In genomic region chr10:89554433-89554832, GRCh38 we compare ENCODE assay signal across 21 cellular contexts. TPM values are rescaled to one million over a fixed set of nuclear protein-coding genes. Genes with fewer than 3 reads are reported as not detected.
DNase-seq lines count a peak whose midpoint lies in the region; ATAC-seq, FAIRE-seq and TF ChIP-seq lines count a peak whose summit lies in the region.
"Had no signal": no experiment of that assay in that cellular context is flagged by ENCODE, and none has a peak within 500 bp of the region (broad histone marks: within the 10 kb centered on the region; RNA-seq: fewer than 3 reads in every experiment).

No MANE protein-coding gene starts in this region.

- WGBS in upper lobe of left lung, 2 donors, result 77 to 86% methylated on average over 1 of the region's 1 CpG

- H3F3A ChIP-seq in PC-9 (ENCODE audit: insufficient read depth, low read depth), result peaks cover 13% of the 10 kb centered on the region

- H2AFZ ChIP-seq in PC-9, result no peak overlapping the region
- H2AFZ ChIP-seq in keratinocyte (ENCODE audit: control insufficient read depth, low read length), result no peak overlapping the region

- no peaks in the 10 kb centered on the region for H3K36me3 Mint-ChIP-seq in activated CD4-positive, alpha-beta T cell treated with anti-CD3 and anti-CD28 coated beads, Interleukin-2, amount 10 ng/mL, durations not matched to agents 24 days and 14 days (ENCODE audit: low read depth)
- H3K36me3 Mint-ChIP-seq in activated CD4-positive, alpha-beta T cell treated with anti-CD3 and anti-CD28 coated beads, Interleukin-2, amount 10 ng/mL, durations not matched to agents 7 days and 5 days (ENCODE audit: low read depth), result no peaks in the 10 kb centered on the region
- no peaks in the 10 kb centered on the region for H3K36me3 Mint-ChIP-seq in activated naive CD4-positive, alpha-beta T cell treated with anti-CD3 and anti-CD28 coated beads, Interleukin-2, amount 10 ng/mL, durations not matched to agents 7 days and 5 days

- no peak for TF ChIP-seq POLR2A in upper lobe of left lung (IDR thresholded peaks at IDR 0.05)

- POLR2A ChIA-PET in activated CD4-positive, alpha-beta T cell treated with anti-CD3 and anti-CD28 coated beads, Interleukin-2, amount 10 ng/mL, durations not matched to agents 7 days and 5 days (lab: Charles Lee), result no interaction called here
- POLR2A ChIA-PET in PC-9 (lab: Charles Lee; ENCODE audit: unreplicated experiment), result no interaction called here

- intact Hi-C loops in activated CD4-positive, alpha-beta T cell treated with anti-CD3 and anti-CD28 coated beads, Interleukin-2, amount 10 ng/mL, durations not matched to agents 24 days and 14 days (cut with micrococcal nuclease), result no loop called here
- intact Hi-C loops in PC-9 (cut with micrococcal nuclease; ENCODE audit: unreplicated experiment), result no loop called here

- H3K4me3 ChIP-seq in PC-9, result no peak overlapping the region
- no peak overlapping the region for H3K4me3 ChIP-seq in keratinocyte (ENCODE audit: control insufficient read depth in 2 of 3, extremely low read depth in 1 of 3, insufficient read depth in 2 of 3, low read depth in 1 of 3, low read length in 3 of 3)
- H3K4me3 ChIP-seq in upper lobe of left lung, result no peak overlapping the region
- H3K4me3 ChIP-seq: K562, MG63, Peyer's patch, SJSA1 had no signal

- CTCF ChIA-PET in activated CD4-positive, alpha-beta T cell treated with anti-CD3 and anti-CD28 coated beads, Interleukin-2, amount 10 ng/mL, durations not matched to agents 7 days and 5 days (lab: Charles Lee), result no interaction called here
- CTCF ChIA-PET in PC-9 (lab: Charles Lee), result interaction anchor here (0.6 to 0.8 kb wide), 2 partner anchors 88 to 325 kb away, joined by 4 to 7 read pairs; no protein-coding TSS in a partner anchor
- CTCF ChIA-PET in activated naive CD4-positive, alpha-beta T cell treated with anti-CD3 and anti-CD28 coated beads, Interleukin-2, amount 10 ng/mL, durations not matched to agents 7 days and 5 days (lab: Charles Lee), result interaction anchor here (0.8 kb wide), 1 partner anchor 163 kb away, joined by 3 read pairs; no protein-coding TSS in a partner anchor

- no peak for ATAC-seq in upper lobe of left lung (ENCODE audit: low FRiP score in 2 of 2)
- ATAC-seq: K562 had no signal

- H3K9me3 Mint-ChIP-seq in activated CD4-positive, alpha-beta T cell treated with anti-CD3 and anti-CD28 coated beads, Interleukin-2, amount 10 ng/mL, durations not matched to agents 24 days and 14 days, result no peaks in the 10 kb centered on the region
- H3K9me3 Mint-ChIP-seq in activated CD4-positive, alpha-beta T cell treated with anti-CD3 and anti-CD28 coated beads, Interleukin-2, amount 10 ng/mL, durations not matched to agents 7 days and 5 days, result no peaks in the 10 kb centered on the region
- H3K9me3 Mint-ChIP-seq in activated naive CD4-positive, alpha-beta T cell treated with anti-CD3 and anti-CD28 coated beads, Interleukin-2, amount 10 ng/mL, durations not matched to agents 7 days and 5 days, result no peaks in the 10 kb centered on the region
- H3K9me3 Mint-ChIP-seq: CD8-positive, alpha-beta memory T cell had no signal

- H3K27me3 ChIP-seq in PC-9 (ENCODE audit: insufficient read depth, low read depth) (no peaks in the 10 kb centered on the region), keratinocyte (ENCODE audit: control insufficient read depth, extremely low read depth, insufficient read depth, low read length) (no peaks in the 10 kb centered on the region), upper lobe of left lung (no peaks in the 10 kb centered on the region)
- H3K27me3 ChIP-seq: MG63, Peyer's patch, SJSA1 had no signal

- H3K9ac ChIP-seq in keratinocyte (ENCODE audit: control insufficient read depth, extremely low read depth, insufficient read depth, low read length), result no peak overlapping the region

- H3K27me3 Mint-ChIP-seq in activated CD4-positive, alpha-beta T cell treated with anti-CD3 and anti-CD28 coated beads, Interleukin-2, amount 10 ng/mL, durations not matched to agents 24 days and 14 days, result peaks cover 15% of the 10 kb centered on the region
- H3K27me3 Mint-ChIP-seq in activated CD4-positive, alpha-beta T cell treated with anti-CD3 and anti-CD28 coated beads, Interleukin-2, amount 10 ng/mL, durations not matched to agents 7 days and 5 days, result peaks cover 7% of the 10 kb centered on the region
- peaks cover 8% of the 10 kb centered on the region for H3K27me3 Mint-ChIP-seq in activated naive CD4-positive, alpha-beta T cell treated with anti-CD3 and anti-CD28 coated beads, Interleukin-2, amount 10 ng/mL, durations not matched to agents 7 days and 5 days

- H3K9me2 ChIP-seq in PC-9 (ENCODE audit: insufficient read depth), result no peaks in the 10 kb centered on the region

- H3K36me3 ChIP-seq in PC-9 (ENCODE audit: low read depth) (no peaks in the 10 kb centered on the region), keratinocyte (ENCODE audit: control insufficient read depth in 2 of 2, extremely low read depth in 1 of 2, insufficient read depth in 2 of 2, low read length in 2 of 2) (no peaks in the 10 kb centered on the region), upper lobe of left lung (no peaks in the 10 kb centered on the region)
- H3K36me3 ChIP-seq: MG63, Peyer's patch, SJSA1 had no signal

- TF ChIP-seq EP300 in upper lobe of left lung (IDR thresholded peaks at IDR 0.05), result no peak

- no TSS peak for BruUV-seq in PC-9 (replicated peaks; lab: Mats Ljungman, UMichigan)

- H3K79me2 ChIP-seq in PC-9 (ENCODE audit: low read depth) (no peaks in the 10 kb centered on the region), keratinocyte (ENCODE audit: control insufficient read depth, insufficient read depth, low read length) (no peaks in the 10 kb centered on the region)

- TF ChIP-seq CTCF in PC-9 (conservative IDR thresholded peaks at IDR 0.05) (no peak), keratinocyte (optimal IDR thresholded peaks at IDR 0.05 in 1 of 3, IDR thresholded peaks at IDR 0.05 in 1 of 3, conservative IDR thresholded peaks at IDR 0.05 in 1 of 3; ENCODE audit: extremely low read depth in 1 of 3, insufficient read depth in 2 of 3, low read length in 3 of 3) (no peak), upper lobe of left lung (IDR thresholded peaks at IDR 0.05) (no peak)

- H4K20me1 ChIP-seq in PC-9 (ENCODE audit: insufficient read depth) (no peaks in the 10 kb centered on the region), keratinocyte (ENCODE audit: control insufficient read depth, extremely low read depth, insufficient read depth, low read length) (no peaks in the 10 kb centered on the region)

- FAIRE-seq in keratinocyte (lab: Jason Lieb, UNC), result peak; percentile 23
- FAIRE-seq: K562 had no signal

- no peaks in the 10 kb centered on the region for H3K9me3 ChIP-seq in PC-9 (ENCODE audit: insufficient read depth, low read depth)
- H3K9me3 ChIP-seq in keratinocyte (ENCODE audit: control insufficient read depth, low read depth, low read length), result no peaks in the 10 kb centered on the region
- no peaks in the 10 kb centered on the region for H3K9me3 ChIP-seq in upper lobe of left lung
- H3K9me3 ChIP-seq: Peyer's patch, SJSA1 had no signal

- dilution Hi-C loops in keratinocyte (cut with MboI; ENCODE audit: extremely low pct_ligation_motif_present, low sequenced_read_pairs), result no loop called here

- H3K27ac ChIP-seq in PC-9, result 0 out of 2 replicates have a peak overlapping the region, but pooled peaks have one; percentile 87
- no peak overlapping the region for H3K27ac ChIP-seq in keratinocyte (ENCODE audit: control insufficient read depth, insufficient read depth, low read length)
- H3K27ac ChIP-seq in upper lobe of left lung, result no peak overlapping the region
- H3K27ac ChIP-seq: C4-2B, Peyer's patch had no signal

- H3K4me1 ChIP-seq in PC-9 (replicated peaks; ENCODE audit: insufficient read depth) (peaks cover 23% of the 10 kb centered on the region), keratinocyte (ENCODE audit: control insufficient read depth, extremely low read depth, insufficient read depth, low read length) (peaks cover 16% of the 10 kb centered on the region), upper lobe of left lung (no peaks in the 10 kb centered on the region)
- H3K4me1 ChIP-seq: Peyer's patch had no signal

- peak; percentile 15 for DNase-seq in activated CD4-positive, alpha-beta T cell treated with anti-CD3 and anti-CD28 coated beads, Interleukin-2, amount 10 ng/mL, durations not matched to agents 24 days and 14 days
- DNase-seq in activated CD4-positive, alpha-beta T cell treated with anti-CD3 and anti-CD28 coated beads, Interleukin-2, amount 10 ng/mL, durations not matched to agents 7 days and 5 days, result no peak
- DNase-seq in PC-9 (no peak), keratinocyte (ENCODE audit: low read depth, low spot score) (no peak), NCI-H345 treated with DMSO at 0.1 percent for 48 hours (lab: John Stamatoyannopoulos, UW; ENCODE audit: unreplicated experiment) (no peak), upper lobe of left lung (no peak), NCI-H2107 (lab: John Stamatoyannopoulos, UW) (no peak)
- no peak for DNase-seq in activated naive CD4-positive, alpha-beta T cell treated with anti-CD3 and anti-CD28 coated beads, Interleukin-2, amount 10 ng/mL, durations not matched to agents 7 days and 5 days
- DNase-seq: CD8-positive, alpha-beta memory T cell; DMS79 treated with DMSO at 0.1 percent for 48 hours; H9; MG63; NCI-H1417; NCI-H1694 treated with DMSO at 0.1 percent for 48 hours; NCI-H510A; NCI-H774; NK-92 treated with Interleukin-12 subunit alpha and Interleukin-12 subunit beta, amount 100 ng/mL, for 24 hours; Peyer's patch had no signal

- no peak overlapping the region for H3K27ac Mint-ChIP-seq in activated CD4-positive, alpha-beta T cell treated with anti-CD3 and anti-CD28 coated beads, Interleukin-2, amount 10 ng/mL, durations not matched to agents 24 days and 14 days
- no peak overlapping the region for H3K27ac Mint-ChIP-seq in activated CD4-positive, alpha-beta T cell treated with anti-CD3 and anti-CD28 coated beads, Interleukin-2, amount 10 ng/mL, durations not matched to agents 7 days and 5 days
- no peak overlapping the region for H3K27ac Mint-ChIP-seq in activated naive CD4-positive, alpha-beta T cell treated with anti-CD3 and anti-CD28 coated beads, Interleukin-2, amount 10 ng/mL, durations not matched to agents 7 days and 5 days
- H3K27ac Mint-ChIP-seq: CD8-positive, alpha-beta memory T cell; H9 had no signal

- no peaks in the 10 kb centered on the region for H3K4me1 Mint-ChIP-seq in activated CD4-positive, alpha-beta T cell treated with anti-CD3 and anti-CD28 coated beads, Interleukin-2, amount 10 ng/mL, durations not matched to agents 24 days and 14 days
- no peaks in the 10 kb centered on the region for H3K4me1 Mint-ChIP-seq in activated CD4-positive, alpha-beta T cell treated with anti-CD3 and anti-CD28 coated beads, Interleukin-2, amount 10 ng/mL, durations not matched to agents 7 days and 5 days
- H3K4me1 Mint-ChIP-seq in activated naive CD4-positive, alpha-beta T cell treated with anti-CD3 and anti-CD28 coated beads, Interleukin-2, amount 10 ng/mL, durations not matched to agents 7 days and 5 days, result no peaks in the 10 kb centered on the region
- H3K4me1 Mint-ChIP-seq: CD8-positive, alpha-beta memory T cell had no signal

- H3K4me2 ChIP-seq in PC-9 (no peak overlapping the region), keratinocyte (ENCODE audit: control insufficient read depth, extremely low read depth, insufficient read depth, low read depth, low read length) (no peak overlapping the region)

- H3K9me1 ChIP-seq in keratinocyte (ENCODE audit: control insufficient read depth, extremely low read depth, insufficient read depth, low read length), result no peaks in the 10 kb centered on the region

- H3K4me3 Mint-ChIP-seq in activated CD4-positive, alpha-beta T cell treated with anti-CD3 and anti-CD28 coated beads, Interleukin-2, amount 10 ng/mL, durations not matched to agents 24 days and 14 days, result no peak overlapping the region
- H3K4me3 Mint-ChIP-seq in activated CD4-positive, alpha-beta T cell treated with anti-CD3 and anti-CD28 coated beads, Interleukin-2, amount 10 ng/mL, durations not matched to agents 7 days and 5 days, result no peak overlapping the region
- H3K4me3 Mint-ChIP-seq in activated naive CD4-positive, alpha-beta T cell treated with anti-CD3 and anti-CD28 coated beads, Interleukin-2, amount 10 ng/mL, durations not matched to agents 7 days and 5 days, result no peak overlapping the region
- H3K4me3 Mint-ChIP-seq: CD8-positive, alpha-beta memory T cell; H9 had no signal

RNA-seq across cellular contexts. Expression of gene SLC16A12, which starts 19.0 kb away (rescaled TPM):
- total RNA-seq in activated CD4-positive, alpha-beta T cell treated with anti-CD3 and anti-CD28 coated beads, Interleukin-2, amount 10 ng/mL, durations not matched to agents 24 days and 14 days, result not detected in 2 replicates
- total RNA-seq in activated CD4-positive, alpha-beta T cell treated with anti-CD3 and anti-CD28 coated beads, Interleukin-2, amount 10 ng/mL, durations not matched to agents 7 days and 5 days, result not detected
- total RNA-seq in PC-9 (2021) (0.65 and 0.74 TPM in 2 replicates), upper lobe of left lung (1 to 10 TPM; 1.3 to 4.4 (median 3.5) TPM)
- 0.09 to 0.10 TPM (median 0.10 TPM) in 3 replicates for polyA plus RNA-seq in keratinocyte
- not detected for polyA plus RNA-seq in keratinocyte (2011; ENCODE audit: low read depth)
- polyA plus RNA-seq in keratinocyte (2011; cell fraction: cytosol; rRNA removed), result 0.03 and 0.05 TPM in 2 replicates
- 0.10 and 0.17 TPM in 2 replicates for polyA plus RNA-seq in keratinocyte (2011; cell fraction: nucleus; rRNA removed)
- polyA plus RNA-seq in keratinocyte (2012; ENCODE audit: low replicate concordance), result 0.02 TPM in 1 of 2 replicates, not detected in the other
- polyA minus RNA-seq in keratinocyte, result 0.16 to 0.26 TPM in 2 of 3 replicates, not detected in the other
- polyA minus RNA-seq in keratinocyte (2011; cell fraction: cytosol; rRNA and poly(A)+ RNA removed), result not detected
- 0.23 TPM in 1 of 2 replicates, not detected in the other for polyA minus RNA-seq in keratinocyte (2011; cell fraction: nucleus; rRNA and poly(A)+ RNA removed)
- total RNA-seq: CD8-positive, alpha-beta memory T cell; K562 had no signal
- polyA plus RNA-seq: CD8-positive, alpha-beta memory T cell; K562 had no signal
